Comparison of ENCODE assay signal across 8 cellular contexts in the genomic region with DNA sequence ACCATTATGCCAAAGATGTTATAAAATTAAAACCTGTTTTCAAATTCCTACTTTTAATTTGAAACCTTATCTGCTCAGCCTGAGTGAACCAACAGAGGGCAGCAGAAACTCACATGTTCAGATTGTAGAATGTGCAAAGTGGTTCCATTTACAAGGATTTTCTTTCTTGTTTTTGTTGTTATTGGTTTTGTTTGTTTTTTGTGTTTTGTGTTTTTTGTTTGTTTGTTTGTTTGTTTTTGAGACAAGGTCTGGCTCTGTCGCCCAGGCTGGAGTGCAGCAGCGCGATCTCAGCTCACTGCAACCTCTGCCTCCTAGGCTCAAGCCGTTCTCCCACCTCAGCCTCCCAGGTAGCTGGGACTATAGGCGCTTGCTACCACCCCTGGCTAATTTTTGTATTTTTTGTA. TPM values are rescaled to one million over a fixed set of nuclear protein-coding genes. Genes with fewer than 3 reads are reported as not detected.
A peak's percentile ranks its signal among the peaks of the same experiment; 100 is the strongest.
DNase-seq lines count a peak whose midpoint lies in the region; ATAC-seq and TF ChIP-seq lines count a peak whose summit lies in the region.

No MANE protein-coding gene starts in this region.

- in situ Hi-C loops in gastrocnemius medialis (cut with MboI; ENCODE audit: low sequenced_read_pairs in 4 of 4), result loop anchor here in 3 of 4 donors (10.0 kb wide), 1 partner anchor 118 kb away; no protein-coding TSS in a partner anchor

- H3K36me3 ChIP-seq in gastroesophageal sphincter (peaks cover 0 to 9% of the 10 kb centered on the region in 2 donors), gastrocnemius medialis (peaks cover 0 to 6% of the 10 kb centered on the region in 2 donors)

- peak; percentile 21 for DNase-seq in activated CD8-positive, alpha-beta memory T cell treated with anti-CD3 and anti-CD28 coated beads, Interleukin-2, amount 50 U/mL, for 4 hours
- DNase-seq in activated CD8-positive, alpha-beta memory T cell treated with anti-CD3 and anti-CD28 coated beads, Interleukin-2, amount 50 U/mL, for 48 hours, result no peak
- DNase-seq in NCI-H1092 treated with DMSO at 0.1 percent for 48 hours (lab: John Stamatoyannopoulos, UW) (peak; percentile 20), gastrocnemius medialis (no peak)
- DNase-seq in activated CD4-positive, alpha-beta T cell treated with anti-CD3 and anti-CD28 coated beads, Interleukin-2, amount 50 U/mL, for 1 hour, result peak; percentile 25

- H3K4me1 ChIP-seq in gastroesophageal sphincter, result no peaks in the 10 kb centered on the region
- H3K4me1 ChIP-seq in gastrocnemius medialis, result no peaks in the 10 kb centered on the region

- ATAC-seq in gastroesophageal sphincter, result no peak
- no peak for ATAC-seq in gastrocnemius medialis
- no peak for ATAC-seq in HG03457 (IDR thresholded peaks at IDR 0.05; ENCODE audit: unreplicated experiment)
- no peak for ATAC-seq in HG03432 (IDR thresholded peaks at IDR 0.05; ENCODE audit: unreplicated experiment)

- TF ChIP-seq EP300 in gastroesophageal sphincter (IDR thresholded peaks at IDR 0.05), result no peak

- H3K4me3 ChIP-seq in gastroesophageal sphincter (no peak overlapping the region), gastrocnemius medialis (no peak overlapping the region)

- peak; percentile 66 to 83 (median 75) for TF ChIP-seq CTCF in gastroesophageal sphincter (IDR thresholded peaks at IDR 0.05)
- peak; percentile 40 to 64 (median 59) for TF ChIP-seq CTCF in gastrocnemius medialis (IDR thresholded peaks at IDR 0.05 in 4 of 5, conservative IDR thresholded peaks at IDR 0.05 in 1 of 5)

- H3K27me3 ChIP-seq in gastroesophageal sphincter (no peaks in the 10 kb centered on the region), gastrocnemius medialis (no peaks in the 10 kb centered on the region)

- intact Hi-C loops in gastrocnemius medialis (cut with DNase I; ENCODE audit: low total_unique reads), result loop anchor here (1.0 kb wide), 1 partner anchor 120 kb away; no protein-coding TSS in a partner anchor

- H3K9me3 ChIP-seq in gastroesophageal sphincter (no peaks in the 10 kb centered on the region), gastrocnemius medialis (no peaks in the 10 kb centered on the region)

- H3K27ac ChIP-seq in gastroesophageal sphincter, result no peak overlapping the region
- H3K27ac ChIP-seq in gastrocnemius medialis, result no peak overlapping the region

- WGBS in gastroesophageal sphincter (ENCODE audit: low coverage in 1 of 2), 2 donors, result 80% methylated on average over 2 of the region's 5 CpGs; no CpG with 5 or more reads in 1 of the 2 donors

- no peak for TF ChIP-seq POLR2A in gastroesophageal sphincter (IDR thresholded peaks at IDR 0.05)
- no peak for TF ChIP-seq POLR2A in gastrocnemius medialis (IDR thresholded peaks at IDR 0.05)

RNA-seq across cellular contexts. Expression of a gene that starts 22.8 kb away (rescaled TPM):
- 1 to 10 TPM in 1 of 4 donors, not detected in 3; 1.8 TPM for total RNA-seq in gastroesophageal sphincter
- total RNA-seq in gastrocnemius medialis, result not detected

Comparison
In these comparisons a context has a peak if more than half of its experiments do, and no peak if none do; other contexts are left out.
1. DNase-seq: peak in activated CD8-positive, alpha-beta memory T cell treated with anti-CD3 and anti-CD28 coated beads, Interleukin-2, amount 50 U/mL, for 4 hours (single experiment), NCI-H1092 treated with DMSO at 0.1 percent for 48 hours (single experiment) and activated CD4-positive, alpha-beta T cell treated with anti-CD3 and anti-CD28 coated beads, Interleukin-2, amount 50 U/mL, for 1 hour (single experiment); none in activated CD8-positive, alpha-beta memory T cell treated with anti-CD3 and anti-CD28 coated beads, Interleukin-2, amount 50 U/mL, for 48 hours (single experiment) and gastrocnemius medialis (0 of 2).